ENCODE assay signal across 9 cellular contexts in the genomic region with DNA sequence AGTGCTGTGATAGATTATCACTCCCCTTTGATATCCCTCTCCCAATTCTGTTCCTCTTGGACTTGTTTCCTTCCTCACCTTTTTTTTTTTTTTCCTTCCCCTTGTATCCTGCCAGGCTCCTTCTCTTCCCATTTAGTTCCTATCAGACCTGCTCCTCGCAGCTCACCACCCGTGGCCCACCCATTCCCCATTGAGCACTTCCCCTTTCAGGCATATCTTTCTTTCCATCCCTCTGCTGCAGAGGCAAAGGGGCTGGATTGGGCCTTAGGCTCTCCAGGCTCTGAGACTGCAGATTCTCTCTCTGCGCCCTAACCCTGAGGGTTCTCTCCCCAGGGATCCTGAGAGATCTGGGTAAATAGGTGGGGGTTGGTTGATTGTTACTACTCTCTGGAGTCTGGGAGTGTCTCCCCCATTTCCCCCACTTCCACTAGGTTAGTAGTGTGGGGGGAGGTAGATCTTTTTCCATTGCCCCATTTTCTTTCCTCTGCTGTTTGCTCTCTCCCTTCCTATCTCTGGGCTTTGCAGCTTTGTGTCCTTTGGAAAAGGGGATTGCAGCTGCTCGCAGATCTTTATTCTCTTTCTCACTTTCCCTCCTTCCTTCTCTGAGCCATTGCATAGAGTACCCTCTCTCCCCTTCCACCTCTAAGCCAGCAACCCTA. TPM values are rescaled to one million over a fixed set of nuclear protein-coding genes. Genes with fewer than 3 reads are reported as not detected.
DNase-seq lines count a peak whose midpoint lies in the region; ATAC-seq, FAIRE-seq and TF ChIP-seq lines count a peak whose summit lies in the region.
"Had no signal": no experiment of that assay in that cellular context is flagged by ENCODE, and none has a peak within 500 bp of the region (broad histone marks: within the 10 kb centered on the region; RNA-seq: fewer than 3 reads in every experiment).

No MANE protein-coding gene starts in this region.

- FAIRE-seq in GM19239 (lab: Jason Lieb, UNC) = no peak

- H3K9me3 ChIP-seq in DOHH2 (ENCODE audit: control insufficient read depth, insufficient read depth, low read length) = no peaks in the 10 kb centered on the region

- H3F3A ChIP-seq in DOHH2 (ENCODE audit: control insufficient read depth, insufficient read depth) = peaks cover 10% of the 10 kb centered on the region; the same call in 1 of the 2 replicates

- peaks cover 79% of the 10 kb centered on the region for H3K79me2 ChIP-seq in DOHH2 (ENCODE audit: control insufficient read depth, low read length)

- no peak for ATAC-seq in GM21528 (IDR thresholded peaks at IDR 0.05; ENCODE audit: low FRiP score, unreplicated experiment)
- ATAC-seq in HG03469 (IDR thresholded peaks at IDR 0.05; ENCODE audit: unreplicated experiment) = no peak

- DNase-seq in NB4 (ENCODE audit: low read depth) = peak; percentile 86
- no peak for DNase-seq in epithelial cell of proximal tubule (ENCODE audit: low read depth)
- no peak for DNase-seq in retinal pigment epithelial cell (ENCODE audit: low read depth)
- no peak for DNase-seq in RPMI8226
- no peak for DNase-seq in GM19239 (ENCODE audit: insufficient read length, low spot score)
- DNase-seq: activated CD4-positive, alpha-beta T cell treated with anti-CD3 and anti-CD28 coated beads, Interleukin-2, amount 50 U/mL, for 4 hours had no signal

- H3K27ac ChIP-seq in DOHH2 (ENCODE audit: low read depth, low read length) = no peak overlapping the region

- H4K20me1 ChIP-seq in DOHH2 (ENCODE audit: control insufficient read depth, insufficient read depth, low read depth, low read length) = peaks cover 16% of the 10 kb centered on the region; the same call in 1 of the 2 replicates

- no peak for TF ChIP-seq POLR2A in NB4 (IDR thresholded peaks at IDR 0.05; ENCODE audit: extremely low read depth, insufficient read length)

- H3K4me1 ChIP-seq in DOHH2 (ENCODE audit: control insufficient read depth, low read length) = peaks cover 65% of the 10 kb centered on the region

- no peaks in the 10 kb centered on the region for H3K9me2 ChIP-seq in DOHH2 (replicated peaks; ENCODE audit: control insufficient read depth, low read length)

- H3K4me2 ChIP-seq in DOHH2 (ENCODE audit: low read length) = peak overlapping the region; percentile 88

- TF ChIP-seq CTCF in DOHH2 (IDR thresholded peaks at IDR 0.05; ENCODE audit: low read depth, low read length, poor library complexity, severe bottlenecking) (no peak), NB4 (IDR thresholded peaks at IDR 0.05; ENCODE audit: low read depth, low read length) (no peak), epithelial cell of proximal tubule (conservative IDR thresholded peaks at IDR 0.05; ENCODE audit: low read depth, low read length) (no peak), retinal pigment epithelial cell (conservative IDR thresholded peaks at IDR 0.05; ENCODE audit: low read depth, low read length) (no peak)

- H3K36me3 ChIP-seq in DOHH2 (ENCODE audit: control insufficient read depth, low read length) = peaks cover 23% of the 10 kb centered on the region

- H3K4me3 ChIP-seq in DOHH2 (ENCODE audit: low read length) = peak overlapping the region; percentile 87
- peak overlapping the region; percentile 84 for H3K4me3 ChIP-seq in NB4 (ENCODE audit: low read depth, low read length)
- peak overlapping the region; percentile 89 for H3K4me3 ChIP-seq in epithelial cell of proximal tubule (ENCODE audit: low read depth, low read length)
- peak overlapping the region; percentile 86 for H3K4me3 ChIP-seq in retinal pigment epithelial cell (ENCODE audit: low read length)

- no peaks in the 10 kb centered on the region for H3K27me3 ChIP-seq in DOHH2 (ENCODE audit: control insufficient read depth, low read length)

RNA-seq across cellular contexts. Expression of a gene that starts 2.3 kb away (rescaled TPM):
- total RNA-seq in epithelial cell of proximal tubule = 19.4 and 21.7 TPM in 2 replicates

RNA-seq across cellular contexts. Expression of a gene that starts 12.5 kb away (rescaled TPM):
- total RNA-seq in epithelial cell of proximal tubule = 172 and 288 TPM in 2 replicates
